In the genomic region with DNA sequence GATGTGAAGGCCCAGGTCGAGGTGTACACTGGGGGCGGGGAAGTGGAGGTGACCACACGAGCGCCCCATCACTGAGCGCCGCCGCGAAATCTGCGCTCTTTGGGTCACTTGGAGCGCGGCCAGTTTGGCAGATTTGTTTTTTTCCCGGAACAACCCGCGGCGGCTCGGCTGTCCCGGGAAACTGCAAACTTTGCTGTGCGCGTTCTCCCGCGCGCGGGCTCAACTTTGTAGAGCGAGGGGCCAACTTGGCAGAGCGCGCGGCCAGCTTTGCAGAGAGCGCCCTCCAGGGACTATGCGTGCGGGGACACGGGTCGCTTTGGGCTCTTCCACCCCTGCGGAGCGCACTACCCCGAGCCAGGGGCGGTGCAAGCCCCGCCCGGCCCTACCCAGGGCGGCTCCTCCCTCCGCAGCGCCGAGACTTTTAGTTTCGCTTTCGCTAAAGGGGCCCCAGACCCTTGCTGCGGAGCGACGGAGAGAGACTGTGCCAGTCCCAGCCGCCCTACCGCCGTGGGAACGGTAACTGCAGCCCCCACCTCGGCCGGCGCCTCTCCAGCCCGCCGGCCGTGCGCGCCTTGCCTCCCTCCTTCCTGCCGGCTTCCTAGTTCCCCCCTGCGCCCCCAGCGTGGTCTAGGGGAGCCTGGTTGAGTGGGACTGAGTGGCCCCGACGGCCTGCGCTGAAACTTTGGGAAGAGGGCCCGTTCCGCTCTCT, we compare ENCODE assay signal across 8 cellular contexts.
DNase-seq lines count a peak whose midpoint lies in the region; ATAC-seq and TF ChIP-seq lines count a peak whose summit lies in the region.

A gene (plus strand): TSS at position 450 of the 709 bp plus-strand sequence. CDS start 17,582 bp downstream, outside the sequence.

- peak; percentile 70 for ATAC-seq in GM21381 (IDR thresholded peaks at IDR 0.05; ENCODE audit: unreplicated experiment)

- H3K36me3 Mint-ChIP-seq in nephron (ENCODE audit: low read depth), result peaks cover 10% of the 10 kb centered on the region
- peaks cover 25% of the 10 kb centered on the region for H3K36me3 Mint-ChIP-seq in stimulated activated naive CD8-positive, alpha-beta T cell treated with anti-CD3 and anti-CD28 coated beads, Interleukin-15, Interleukin-2, amounts not matched to agents 100 ng/mL and 50 ng/mL, for 24 hours (ENCODE audit: low read depth)

- peaks cover 16% of the 10 kb centered on the region for H3K9me3 Mint-ChIP-seq in nephron
- peaks cover 13% of the 10 kb centered on the region for H3K9me3 Mint-ChIP-seq in stimulated activated naive CD8-positive, alpha-beta T cell treated with anti-CD3 and anti-CD28 coated beads, Interleukin-15, Interleukin-2, amounts not matched to agents 100 ng/mL and 50 ng/mL, for 24 hours

- H3K4me3 ChIP-seq in fibroblast of pulmonary artery (replicated peaks; ENCODE audit: low read depth, low read length), result peak within 1 kb of the TSS; percentile 96

- DNase-seq in DMS153 (lab: John Stamatoyannopoulos, UW) (peak; percentile 44), HUDEP-2 (lab: John Stamatoyannopoulos, UW; ENCODE audit: unreplicated experiment in 76 of 76) (peak in 66 of 76 experiments; percentile 1 to 67 (median 42)), RWPE1 (ENCODE audit: low spot score) (peak; percentile 84), fibroblast of pulmonary artery (ENCODE audit: low read depth) (peak; percentile 74)
- peak; percentile 71 for DNase-seq in activated T-helper 9 cell treated with anti-CD3 and anti-CD28 coated beads, Interleukin-2, amount 50 U/mL, for 16 hours (ENCODE audit: low read depth)

- peak within 1 kb of the TSS; percentile 66 to 82 (median 82) for H3K27ac Mint-ChIP-seq in nephron
- H3K27ac Mint-ChIP-seq in stimulated activated naive CD8-positive, alpha-beta T cell treated with anti-CD3 and anti-CD28 coated beads, Interleukin-15, Interleukin-2, amounts not matched to agents 100 ng/mL and 50 ng/mL, for 24 hours, result peak within 1 kb of the TSS; percentile 95

- POLR2A ChIA-PET in RWPE1 (lab: Yijun Ruan, JAX; ENCODE audit: low non-redundant PET), result interaction anchor here (0.5 kb wide), 1 partner anchor 731 kb away, joined by 5 read pairs; no protein-coding TSS in a partner anchor

- TF ChIP-seq CTCF in RWPE1 (conservative IDR thresholded peaks at IDR 0.05; ENCODE audit: low read depth), result 0 out of 2 replicates have a peak, but pooled peaks have one; percentile 2
- TF ChIP-seq CTCF in fibroblast of pulmonary artery (IDR thresholded peaks at IDR 0.05; ENCODE audit: low read length, missing control alignments), result no peak
- no peak for TF ChIP-seq CTCF in nephron (IDR thresholded peaks at IDR 0.05; ENCODE audit: unreplicated experiment in 3 of 3)

- CTCF ChIA-PET in RWPE1 (lab: Yijun Ruan, JAX), result interaction anchor here (0.5 to 1.3 kb wide), 22 partner anchors 9 to 1665 kb away, joined by 3 to 8 read pairs (median 3); a partner anchor contains a TSS

- peaks cover 6% of the 10 kb centered on the region for H3K4me1 Mint-ChIP-seq in nephron
- H3K4me1 Mint-ChIP-seq in stimulated activated naive CD8-positive, alpha-beta T cell treated with anti-CD3 and anti-CD28 coated beads, Interleukin-15, Interleukin-2, amounts not matched to agents 100 ng/mL and 50 ng/mL, for 24 hours (ENCODE audit: low read depth), result peaks cover 49% of the 10 kb centered on the region

- peak within 1 kb of the TSS; percentile 85 to 96 (median 91) for H3K4me3 Mint-ChIP-seq in nephron
- H3K4me3 Mint-ChIP-seq in stimulated activated naive CD8-positive, alpha-beta T cell treated with anti-CD3 and anti-CD28 coated beads, Interleukin-15, Interleukin-2, amounts not matched to agents 100 ng/mL and 50 ng/mL, for 24 hours, result peak within 1 kb of the TSS; percentile 97

- H3K27me3 Mint-ChIP-seq in nephron (ENCODE audit: low read depth), result peaks cover 9% of the 10 kb centered on the region
- no peaks in the 10 kb centered on the region for H3K27me3 Mint-ChIP-seq in stimulated activated naive CD8-positive, alpha-beta T cell treated with anti-CD3 and anti-CD28 coated beads, Interleukin-15, Interleukin-2, amounts not matched to agents 100 ng/mL and 50 ng/mL, for 24 hours

- H3K27ac ChIP-seq in RWPE1, result peak within 1 kb of the TSS; percentile 91

Comparison
In these comparisons a context has a peak if more than half of its experiments do, and no peak if none do; other contexts are left out.
1. Peak in every context shown above with its lines: DNase-seq, ATAC-seq, H3K4me3 ChIP-seq and H3K27ac ChIP-seq.